ENCODE assay signal across 1 cellular context in genomic region chr11:47534707-47535251, GRCh38.
TF ChIP-seq lines count a peak whose summit lies in the region.

No MANE protein-coding gene starts in this region.

TF ChIP-seq in K562, 482 proteins besides CTCF, POLR2A, EP300 and RAD21:
- TF ChIP-seq RFX1 (IDR thresholded peaks at IDR 0.05) (peak; percentile 30; the same call in 1 of the 2 replicates), ZFP1 (CRISPR knock-in tag; IDR thresholded peaks at IDR 0.05) (no peak)
- TF ChIP-seq, protein P1, sequence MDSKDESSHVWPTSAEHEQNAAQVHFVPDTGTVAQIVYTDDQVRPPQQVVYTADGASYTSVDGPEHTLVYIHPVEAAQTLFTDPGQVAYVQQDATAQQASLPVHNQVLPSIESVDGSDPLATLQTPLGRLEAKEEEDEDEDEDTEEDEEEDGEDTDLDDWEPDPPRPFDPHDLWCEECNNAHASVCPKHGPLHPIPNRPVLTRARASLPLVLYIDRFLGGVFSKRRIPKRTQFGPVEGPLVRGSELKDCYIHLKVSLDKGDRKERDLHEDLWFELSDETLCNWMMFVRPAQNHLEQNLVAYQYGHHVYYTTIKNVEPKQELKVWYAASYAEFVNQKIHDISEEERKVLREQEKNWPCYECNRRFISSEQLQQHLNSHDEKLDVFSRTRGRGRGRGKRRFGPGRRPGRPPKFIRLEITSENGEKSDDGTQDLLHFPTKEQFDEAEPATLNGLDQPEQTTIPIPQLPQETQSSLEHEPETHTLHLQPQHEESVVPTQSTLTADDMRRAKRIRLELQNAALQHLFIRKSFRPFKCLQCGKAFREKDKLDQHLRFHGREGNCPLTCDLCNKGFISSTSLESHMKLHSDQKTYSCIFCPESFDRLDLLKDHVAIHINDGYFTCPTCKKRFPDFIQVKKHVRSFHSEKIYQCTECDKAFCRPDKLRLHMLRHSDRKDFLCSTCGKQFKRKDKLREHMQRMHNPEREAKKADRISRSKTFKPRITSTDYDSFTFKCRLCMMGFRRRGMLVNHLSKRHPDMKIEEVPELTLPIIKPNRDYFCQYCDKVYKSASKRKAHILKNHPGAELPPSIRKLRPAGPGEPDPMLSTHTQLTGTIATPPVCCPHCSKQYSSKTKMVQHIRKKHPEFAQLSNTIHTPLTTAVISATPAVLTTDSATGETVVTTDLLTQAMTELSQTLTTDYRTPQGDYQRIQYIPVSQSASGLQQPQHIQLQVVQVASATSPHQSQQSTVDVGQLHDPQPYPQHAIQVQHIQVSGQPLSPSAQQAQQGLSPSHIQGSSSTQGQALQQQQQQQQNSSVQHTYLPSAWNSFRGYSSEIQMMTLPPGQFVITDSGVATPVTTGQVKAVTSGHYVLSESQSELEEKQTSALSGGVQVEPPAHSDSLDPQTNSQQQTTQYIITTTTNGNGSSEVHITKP (IDR thresholded peaks at IDR 0.05; ENCODE audit: partially characterized antibody): peak; percentile 81
